ENCODE assay signal across 20 cellular contexts in genomic region chr9:38149647-38150046, GRCh38.
"Had no signal": no experiment of that assay in that cellular context is flagged by ENCODE, and none has a peak within 500 bp of the region (broad histone marks: within the 10 kb centered on the region; RNA-seq: fewer than 3 reads in every experiment).

No MANE protein-coding gene starts in this region.

- DNase-seq: colonic mucosa; effector CD8-positive, alpha-beta T cell; foreskin fibroblast; gastrocnemius medialis; head of caudate nucleus; kidney; left cardiac atrium; left lung; mesendoderm; natural killer cell; occipital lobe; ovary; posterior cingulate gyrus; right lobe of liver; stimulated activated CD4-positive, alpha-beta T cell treated with anti-CD3 and anti-CD28 coated beads, Interleukin-2, amount 100 ng/mL, for 24 hours; stimulated activated CD4-positive, alpha-beta T cell treated with anti-CD3 and anti-CD28 coated beads, Interleukin-4, amount 100 ng/mL, for 24 hours; stimulated activated naive CD4-positive, alpha-beta T cell treated with Interleukin-2 at 50 U/mL for 16 hours; stomach; thyroid gland had no signal

- H3K27ac ChIP-seq: colonic mucosa, epithelial cell of prostate, gastrocnemius medialis, left lung, ovary, right lobe of liver, stomach, thyroid gland had no signal

- H3K27me3 ChIP-seq: colonic mucosa, ovary, right lobe of liver, thyroid gland had no signal

- H3K36me3 ChIP-seq: colonic mucosa, gastrocnemius medialis, left lung, ovary, right lobe of liver, stomach, thyroid gland had no signal

- H3K4me1 ChIP-seq: colonic mucosa, gastrocnemius medialis, left lung, thyroid gland had no signal

- H3K9me3 ChIP-seq: colonic mucosa, gastrocnemius medialis, left lung, ovary, right lobe of liver, stomach, thyroid gland had no signal

- H3K4me3 ChIP-seq: colonic mucosa, gastrocnemius medialis, left lung, ovary, right lobe of liver, stomach, thyroid gland had no signal
